Comparison of ENCODE assay signal across 1 cellular context in genomic region chr21:25708467-25709065, GRCh38.
TF ChIP-seq lines count a peak whose summit lies in the region.

No MANE protein-coding gene starts in this region.

TF ChIP-seq in WTC11, 78 proteins besides CTCF, POLR2A, EP300 and RAD21 (continued from another document):
- TF ChIP-seq PRDM15 (CRISPR knock-in tag; IDR thresholded peaks at IDR 0.05): no peak
- TF ChIP-seq E2F5 (CRISPR knock-in tag; IDR thresholded peaks at IDR 0.05): no peak
- TF ChIP-seq JAZF1 (CRISPR knock-in tag; IDR thresholded peaks at IDR 0.05): no peak
- TF ChIP-seq HMGA2 (CRISPR knock-in tag; IDR thresholded peaks at IDR 0.05): no peak
- TF ChIP-seq ZNF423 (CRISPR knock-in tag; IDR thresholded peaks at IDR 0.05): no peak
- TF ChIP-seq ZNF416 (CRISPR knock-in tag; IDR thresholded peaks at IDR 0.05): no peak
- TF ChIP-seq GABPB1 (CRISPR knock-in tag; IDR thresholded peaks at IDR 0.05): no peak
TF ChIP-seq in WTC11: peak in this region for 0.
